In genomic region chr1:169576241-169576933, GRCh38 we compare ENCODE assay signal across 1 cellular context.
A peak's percentile ranks its signal among the peaks of the same experiment; 100 is the strongest.
TF ChIP-seq lines count a peak whose summit lies in the region.

No MANE protein-coding gene starts in this region.

TF ChIP-seq in HepG2, 621 proteins besides CTCF, POLR2A, EP300 and RAD21 (continued from another document and continues in another):
- TF ChIP-seq ZNF235 (CRISPR knock-in tag; IDR thresholded peaks at IDR 0.05; ENCODE audit: borderline replicate concordance) (no peak), ZNF282 (IDR thresholded peaks at IDR 0.05; ENCODE audit: partially characterized antibody) (no peak), SAP130 (CRISPR knock-in tag; IDR thresholded peaks at IDR 0.05; ENCODE audit: low read depth) (peak; percentile 38; the same call in 1 of the 2 replicates), ZNF576 (CRISPR knock-in tag; IDR thresholded peaks at IDR 0.05) (no peak), GATAD1 (CRISPR knock-in tag; IDR thresholded peaks at IDR 0.05) (no peak), MAFK (conservative IDR thresholded peaks at IDR 0.05 in 1 of 2, IDR thresholded peaks at IDR 0.05 in 1 of 2; ENCODE audit: low read length in 2 of 2) (no peak), KLF13 (CRISPR knock-in tag; IDR thresholded peaks at IDR 0.05) (no peak), ARID2 (CRISPR knock-in tag; IDR thresholded peaks at IDR 0.05; ENCODE audit: borderline replicate concordance) (no peak), GLI4 (CRISPR knock-in tag; IDR thresholded peaks at IDR 0.05; ENCODE audit: borderline replicate concordance) (no peak), MNT (IDR thresholded peaks at IDR 0.05) (no peak), SALL1 (CRISPR knock-in tag; IDR thresholded peaks at IDR 0.05) (peak; percentile 91), TCF7 (IDR thresholded peaks at IDR 0.05; ENCODE audit: low read depth) (peak; percentile 22; the same call in 1 of the 2 replicates), ATF7-NPFF (CRISPR knock-in tag; IDR thresholded peaks at IDR 0.05; ENCODE audit: low read depth) (no peak), CENPBD1 (CRISPR knock-in tag; IDR thresholded peaks at IDR 0.05; ENCODE audit: borderline replicate concordance, low read depth) (no peak), BRCA1 (CRISPR knock-in tag; IDR thresholded peaks at IDR 0.05) (no peak), REST (IDR thresholded peaks at IDR 0.05; ENCODE audit: borderline replicate concordance in 1 of 2, low read depth in 1 of 2, low read length in 2 of 2) (no peak), NR0B2 (CRISPR knock-in tag; IDR thresholded peaks at IDR 0.05) (no peak), AKAP8 (CRISPR knock-in tag; IDR thresholded peaks at IDR 0.05) (no peak), DPF2 (CRISPR knock-in tag; IDR thresholded peaks at IDR 0.05; ENCODE audit: borderline replicate concordance, low read depth) (peak; percentile 50; the same call in 1 of the 2 replicates), ARID3A (IDR thresholded peaks at IDR 0.05; ENCODE audit: low read depth, low read length) (no peak), MTERF4 (CRISPR knock-in tag; IDR thresholded peaks at IDR 0.05) (no peak), ZNF274 (CRISPR knock-in tag; IDR thresholded peaks at IDR 0.05) (no peak), SOX6 (IDR thresholded peaks at IDR 0.05) (no peak), SOX6 (CRISPR knock-in tag; IDR thresholded peaks at IDR 0.05) (peak; percentile 94), ARNT (IDR thresholded peaks at IDR 0.05) (no peak), KLF12 (CRISPR knock-in tag; IDR thresholded peaks at IDR 0.05; ENCODE audit: borderline replicate concordance) (no peak), ZNF777 (CRISPR knock-in tag; IDR thresholded peaks at IDR 0.05) (no peak), ZNF530 (CRISPR knock-in tag; IDR thresholded peaks at IDR 0.05; ENCODE audit: low read depth) (no peak), KLF15 (CRISPR knock-in tag; IDR thresholded peaks at IDR 0.05; ENCODE audit: borderline replicate concordance) (no peak), TBP (CRISPR knock-in tag; IDR thresholded peaks at IDR 0.05) (no peak), MIER2 (CRISPR knock-in tag; IDR thresholded peaks at IDR 0.05) (no peak), ZNF331 (CRISPR knock-in tag; IDR thresholded peaks at IDR 0.05) (no peak), ZFP41 (CRISPR knock-in tag; IDR thresholded peaks at IDR 0.05; ENCODE audit: borderline replicate concordance) (no peak), HMGXB3 (CRISPR knock-in tag; IDR thresholded peaks at IDR 0.05; ENCODE audit: borderline replicate concordance) (no peak), ZMYM2 (CRISPR knock-in tag; IDR thresholded peaks at IDR 0.05) (peak; percentile 89), TAF1 (CRISPR knock-in tag; IDR thresholded peaks at IDR 0.05) (no peak; the same call in 1 of the 2 replicates), KMT2A (CRISPR knock-in tag; IDR thresholded peaks at IDR 0.05) (no peak), ZNF335 (CRISPR knock-in tag; IDR thresholded peaks at IDR 0.05) (no peak), ZNF589 (CRISPR knock-in tag; conservative IDR thresholded peaks at IDR 0.05) (no peak), MBNL3 (CRISPR knock-in tag; conservative IDR thresholded peaks at IDR 0.05) (no peak)
- TF ChIP-seq, protein P1, sequence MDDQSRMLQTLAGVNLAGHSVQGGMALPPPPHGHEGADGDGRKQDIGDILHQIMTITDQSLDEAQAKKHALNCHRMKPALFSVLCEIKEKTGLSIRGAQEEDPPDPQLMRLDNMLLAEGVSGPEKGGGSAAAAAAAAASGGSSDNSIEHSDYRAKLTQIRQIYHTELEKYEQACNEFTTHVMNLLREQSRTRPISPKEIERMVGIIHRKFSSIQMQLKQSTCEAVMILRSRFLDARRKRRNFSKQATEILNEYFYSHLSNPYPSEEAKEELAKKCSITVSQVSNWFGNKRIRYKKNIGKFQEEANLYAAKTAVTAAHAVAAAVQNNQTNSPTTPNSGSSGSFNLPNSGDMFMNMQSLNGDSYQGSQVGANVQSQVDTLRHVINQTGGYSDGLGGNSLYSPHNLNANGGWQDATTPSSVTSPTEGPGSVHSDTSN (CRISPR knock-in tag; IDR thresholded peaks at IDR 0.05; ENCODE audit: borderline replicate concordance), result no peak
- TF ChIP-seq, protein P2, sequence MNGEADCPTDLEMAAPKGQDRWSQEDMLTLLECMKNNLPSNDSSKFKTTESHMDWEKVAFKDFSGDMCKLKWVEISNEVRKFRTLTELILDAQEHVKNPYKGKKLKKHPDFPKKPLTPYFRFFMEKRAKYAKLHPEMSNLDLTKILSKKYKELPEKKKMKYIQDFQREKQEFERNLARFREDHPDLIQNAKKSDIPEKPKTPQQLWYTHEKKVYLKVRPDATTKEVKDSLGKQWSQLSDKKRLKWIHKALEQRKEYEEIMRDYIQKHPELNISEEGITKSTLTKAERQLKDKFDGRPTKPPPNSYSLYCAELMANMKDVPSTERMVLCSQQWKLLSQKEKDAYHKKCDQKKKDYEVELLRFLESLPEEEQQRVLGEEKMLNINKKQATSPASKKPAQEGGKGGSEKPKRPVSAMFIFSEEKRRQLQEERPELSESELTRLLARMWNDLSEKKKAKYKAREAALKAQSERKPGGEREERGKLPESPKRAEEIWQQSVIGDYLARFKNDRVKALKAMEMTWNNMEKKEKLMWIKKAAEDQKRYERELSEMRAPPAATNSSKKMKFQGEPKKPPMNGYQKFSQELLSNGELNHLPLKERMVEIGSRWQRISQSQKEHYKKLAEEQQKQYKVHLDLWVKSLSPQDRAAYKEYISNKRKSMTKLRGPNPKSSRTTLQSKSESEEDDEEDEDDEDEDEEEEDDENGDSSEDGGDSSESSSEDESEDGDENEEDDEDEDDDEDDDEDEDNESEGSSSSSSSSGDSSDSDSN (CRISPR knock-in tag; IDR thresholded peaks at IDR 0.05), result no peak
- TF ChIP-seq, protein P3, sequence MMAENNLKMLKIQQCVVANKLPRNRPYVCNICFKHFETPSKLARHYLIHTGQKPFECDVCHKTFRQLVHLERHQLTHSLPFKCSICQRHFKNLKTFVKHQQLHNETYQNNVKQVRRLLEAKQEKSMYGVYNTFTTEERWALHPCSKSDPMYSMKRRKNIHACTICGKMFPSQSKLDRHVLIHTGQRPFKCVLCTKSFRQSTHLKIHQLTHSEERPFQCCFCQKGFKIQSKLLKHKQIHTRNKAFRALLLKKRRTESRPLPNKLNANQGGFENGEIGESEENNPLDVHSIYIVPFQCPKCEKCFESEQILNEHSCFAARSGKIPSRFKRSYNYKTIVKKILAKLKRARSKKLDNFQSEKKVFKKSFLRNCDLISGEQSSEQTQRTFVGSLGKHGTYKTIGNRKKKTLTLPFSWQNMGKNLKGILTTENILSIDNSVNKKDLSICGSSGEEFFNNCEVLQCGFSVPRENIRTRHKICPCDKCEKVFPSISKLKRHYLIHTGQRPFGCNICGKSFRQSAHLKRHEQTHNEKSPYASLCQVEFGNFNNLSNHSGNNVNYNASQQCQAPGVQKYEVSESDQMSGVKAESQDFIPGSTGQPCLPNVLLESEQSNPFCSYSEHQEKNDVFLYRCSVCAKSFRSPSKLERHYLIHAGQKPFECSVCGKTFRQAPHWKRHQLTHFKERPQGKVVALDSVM (CRISPR knock-in tag; IDR thresholded peaks at IDR 0.05), result no peak
- TF ChIP-seq, protein P4, sequence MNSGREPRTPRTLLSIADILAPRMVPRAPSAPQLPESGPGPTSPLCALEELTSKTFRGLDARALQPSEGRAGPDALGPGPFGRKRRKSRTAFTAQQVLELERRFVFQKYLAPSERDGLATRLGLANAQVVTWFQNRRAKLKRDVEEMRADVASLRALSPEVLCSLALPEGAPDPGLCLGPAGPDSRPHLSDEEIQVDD (CRISPR knock-in tag; IDR thresholded peaks at IDR 0.05; ENCODE audit: borderline replicate concordance), result no peak
